1 cellular context compared by ENCODE assay signal in the genomic region with DNA sequence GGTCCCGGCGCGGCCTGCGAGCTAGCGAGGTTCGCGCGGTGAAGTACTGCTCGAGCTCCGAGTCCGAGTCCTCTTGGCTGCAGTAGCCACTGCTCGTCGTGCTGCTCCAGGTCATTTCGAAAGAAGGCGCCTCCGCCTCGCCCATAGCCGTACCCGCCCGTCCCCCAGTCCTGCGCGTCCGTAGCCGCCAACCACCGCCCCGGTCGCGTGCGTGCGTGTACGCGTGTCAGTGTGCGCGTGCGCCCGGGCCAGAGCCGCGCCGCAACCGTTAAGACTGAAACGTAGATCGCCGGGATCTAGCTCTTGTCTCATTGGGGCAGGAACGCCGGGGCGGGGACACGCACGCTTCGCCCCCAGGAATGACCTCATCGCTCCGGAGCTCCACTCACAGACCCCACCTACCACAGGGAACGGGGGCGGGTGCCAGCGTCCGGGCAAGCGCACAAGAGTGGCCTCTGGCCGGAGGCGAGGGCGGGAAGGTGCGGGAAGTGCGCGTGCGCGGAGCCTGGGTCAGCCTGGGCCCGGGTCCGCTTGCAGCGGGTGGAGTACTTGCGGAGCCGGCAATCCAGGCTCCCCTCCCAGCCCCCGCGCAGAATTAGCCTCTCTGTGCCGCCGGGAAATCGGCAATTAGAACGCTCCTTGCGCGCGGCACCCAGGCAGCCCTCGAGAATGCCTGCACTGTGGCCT.
TF ChIP-seq lines count a peak whose summit lies in the region.

No MANE protein-coding gene starts in this region.

TF ChIP-seq in A549, 52 proteins besides CTCF, POLR2A, EP300 and RAD21 (continued from another document):
- TF ChIP-seq, protein P1, sequence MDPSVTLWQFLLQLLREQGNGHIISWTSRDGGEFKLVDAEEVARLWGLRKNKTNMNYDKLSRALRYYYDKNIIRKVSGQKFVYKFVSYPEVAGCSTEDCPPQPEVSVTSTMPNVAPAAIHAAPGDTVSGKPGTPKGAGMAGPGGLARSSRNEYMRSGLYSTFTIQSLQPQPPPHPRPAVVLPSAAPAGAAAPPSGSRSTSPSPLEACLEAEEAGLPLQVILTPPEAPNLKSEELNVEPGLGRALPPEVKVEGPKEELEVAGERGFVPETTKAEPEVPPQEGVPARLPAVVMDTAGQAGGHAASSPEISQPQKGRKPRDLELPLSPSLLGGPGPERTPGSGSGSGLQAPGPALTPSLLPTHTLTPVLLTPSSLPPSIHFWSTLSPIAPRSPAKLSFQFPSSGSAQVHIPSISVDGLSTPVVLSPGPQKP (IDR thresholded peaks at IDR 0.05; ENCODE audit: low read depth, low read length): no peak
- TF ChIP-seq ZNF302 (CRISPR knock-in tag; IDR thresholded peaks at IDR 0.05) (no peak), ZC3H11A (IDR thresholded peaks at IDR 0.05) (no peak), PHF8 (IDR thresholded peaks at IDR 0.05; ENCODE audit: borderline replicate concordance, low read depth) (peak; percentile 65; the same call in 1 of the 2 replicates), FOSL2 (IDR thresholded peaks at IDR 0.05) (no peak), FOSL2 (CRISPR knock-in tag; IDR thresholded peaks at IDR 0.05) (no peak), KDM5A (IDR thresholded peaks at IDR 0.05) (no peak), GATA3 (IDR thresholded peaks at IDR 0.05; ENCODE audit: borderline replicate concordance) (peak; percentile 12; the same call in 1 of the 2 replicates), BHLHE40 (IDR thresholded peaks at IDR 0.05; ENCODE audit: low read depth, low read length) (peak; percentile 72)
- TF ChIP-seq, protein P2, sequence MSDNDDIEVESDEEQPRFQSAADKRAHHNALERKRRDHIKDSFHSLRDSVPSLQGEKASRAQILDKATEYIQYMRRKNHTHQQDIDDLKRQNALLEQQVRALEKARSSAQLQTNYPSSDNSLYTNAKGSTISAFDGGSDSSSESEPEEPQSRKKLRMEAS (IDR thresholded peaks at IDR 0.05): peak; percentile 84
- TF ChIP-seq, protein P3, sequence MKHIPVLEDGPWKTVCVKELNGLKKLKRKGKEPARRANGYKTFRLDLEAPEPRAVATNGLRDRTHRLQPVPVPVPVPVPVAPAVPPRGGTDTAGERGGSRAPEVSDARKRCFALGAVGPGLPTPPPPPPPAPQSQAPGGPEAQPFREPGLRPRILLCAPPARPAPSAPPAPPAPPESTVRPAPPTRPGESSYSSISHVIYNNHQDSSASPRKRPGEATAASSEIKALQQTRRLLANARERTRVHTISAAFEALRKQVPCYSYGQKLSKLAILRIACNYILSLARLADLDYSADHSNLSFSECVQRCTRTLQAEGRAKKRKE (CRISPR knock-in tag; IDR thresholded peaks at IDR 0.05; ENCODE audit: low read depth): no peak
- TF ChIP-seq, protein P4, sequence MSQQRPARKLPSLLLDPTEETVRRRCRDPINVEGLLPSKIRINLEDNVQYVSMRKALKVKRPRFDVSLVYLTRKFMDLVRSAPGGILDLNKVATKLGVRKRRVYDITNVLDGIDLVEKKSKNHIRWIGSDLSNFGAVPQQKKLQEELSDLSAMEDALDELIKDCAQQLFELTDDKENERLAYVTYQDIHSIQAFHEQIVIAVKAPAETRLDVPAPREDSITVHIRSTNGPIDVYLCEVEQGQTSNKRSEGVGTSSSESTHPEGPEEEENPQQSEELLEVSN (IDR thresholded peaks at IDR 0.05; ENCODE audit: borderline replicate concordance, low read depth): peak; percentile 91; the same call in 1 of the 2 replicates
